27 cellular contexts compared by ENCODE assay signal in the genomic region with DNA sequence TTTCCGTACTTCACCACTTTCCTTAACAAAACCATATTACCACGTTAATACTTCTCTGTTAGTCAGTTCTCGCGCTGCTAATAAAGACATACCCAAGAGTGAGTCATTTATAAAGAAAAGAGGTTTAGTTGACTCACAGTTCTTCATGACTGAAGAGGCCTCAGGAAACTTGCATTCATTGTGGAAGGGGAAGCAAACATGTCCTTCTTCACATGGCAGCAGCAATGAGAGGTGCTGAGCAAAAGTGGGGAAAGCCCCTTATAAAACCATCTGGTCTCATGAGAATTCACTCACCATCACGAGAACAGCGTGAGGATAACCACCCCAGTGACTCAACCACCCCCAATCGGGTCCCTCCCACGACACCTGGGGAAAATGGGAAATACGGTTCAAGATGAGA.
"Had no signal": no experiment of that assay in that cellular context is flagged by ENCODE, and none has a peak within 500 bp of the region (broad histone marks: within the 10 kb centered on the region; RNA-seq: fewer than 3 reads in every experiment).

No MANE protein-coding gene starts in this region.

- H3K4me1 Mint-ChIP-seq: activated naive CD8-positive, alpha-beta T cell treated with anti-CD3 and anti-CD28 coated beads, Interleukin-2, amount 10 ng/mL, durations not matched to agents 7 days and 5 days; nephron had no signal

- H3K9me3 Mint-ChIP-seq: nephron had no signal

- H3K36me3 Mint-ChIP-seq: activated naive CD8-positive, alpha-beta T cell treated with anti-CD3 and anti-CD28 coated beads, Interleukin-2, amount 10 ng/mL, durations not matched to agents 7 days and 5 days had no signal

- H3K27ac Mint-ChIP-seq: activated CD8-positive, alpha-beta T cell treated with anti-CD3 and anti-CD28 coated beads, Interleukin-2, amount 10 ng/mL, durations not matched to agents 7 days and 5 days; activated naive CD8-positive, alpha-beta T cell treated with anti-CD3 and anti-CD28 coated beads, Interleukin-2, amount 10 ng/mL, durations not matched to agents 7 days and 5 days; activated T-helper 2 cell treated with anti-CD3 and anti-CD28 coated beads, Interferon-gamma antibody, Interleukin-2, Interleukin-4, amounts not matched to agents 10 μg/mL and 5 μg/mL and 100 μg/mL, durations not matched to agents 14 hours and 24 hours and 36 hours; endodermal cell; nephron had no signal

- DNase-seq: activated CD4-positive, alpha-beta T cell treated with anti-CD3 and anti-CD28 coated beads for 1 hour; activated CD4-positive, alpha-beta T cell treated with anti-CD3 and anti-CD28 coated beads, Interleukin-2, amount 50 U/mL, for 1 hour; activated CD8-positive, alpha-beta T cell treated with anti-CD3 and anti-CD28 coated beads, Interleukin-2, amount 10 ng/mL, durations not matched to agents 7 days and 5 days; activated naive CD4-positive, alpha-beta T cell treated with Interleukin-2 at 50 U/mL for 16 hours; activated naive CD8-positive, alpha-beta T cell treated with anti-CD3 and anti-CD28 coated beads, Interleukin-2, amount 10 ng/mL, durations not matched to agents 7 days and 5 days; activated T-cell treated with anti-CD3 and anti-CD28 coated beads, Interleukin-2, amount 50 U/mL, for 1 hour; amygdala; cortex of kidney; endodermal cell; foreskin fibroblast; kidney; lower lobe of right lung; ovary; psoas muscle; stimulated activated CD4-positive, alpha-beta T cell treated with anti-CD3 and anti-CD28 coated beads, Interleukin-12 subunit alpha, Interleukin-12 subunit beta, amount 100 ng/mL, for 4 hours; stimulated activated CD4-positive, alpha-beta T cell treated with anti-CD3 and anti-CD28 coated beads, Interleukin-4, amount 100 ng/mL, for 4 hours; T-helper 1 cell; transverse colon; WERI-Rb-1 had no signal

- FAIRE-seq: kidney, TTC549, urothelium cell line had no signal

- H3K27me3 Mint-ChIP-seq: activated naive CD8-positive, alpha-beta T cell treated with anti-CD3 and anti-CD28 coated beads, Interleukin-2, amount 10 ng/mL, durations not matched to agents 7 days and 5 days had no signal

- H3K27me3 ChIP-seq: neutrophil, ovary, right atrium auricular region, transverse colon had no signal

- ATAC-seq: activated CD8-positive, alpha-beta T cell treated with anti-CD3 and anti-CD28 coated beads, Interleukin-2, amount 10 ng/mL, durations not matched to agents 7 days and 5 days; left lobe of liver; lower lobe of right lung; psoas muscle had no signal

- H3K9me3 ChIP-seq: lower lobe of right lung, neutrophil, ovary, psoas muscle, right atrium auricular region, transverse colon had no signal

- H3K4me1 ChIP-seq: lower lobe of right lung, psoas muscle, right atrium auricular region, transverse colon had no signal

- H3K27ac ChIP-seq: epithelial cell of prostate, lower lobe of right lung, neutrophil, ovary, psoas muscle, right atrium auricular region, transverse colon, WERI-Rb-1 had no signal

- H3K4me3 ChIP-seq: lower lobe of right lung, ovary, psoas muscle, right atrium auricular region, transverse colon had no signal

- H3K4me3 Mint-ChIP-seq: activated CD8-positive, alpha-beta T cell treated with anti-CD3 and anti-CD28 coated beads, Interleukin-2, amount 10 ng/mL, durations not matched to agents 7 days and 5 days; activated naive CD8-positive, alpha-beta T cell treated with anti-CD3 and anti-CD28 coated beads, Interleukin-2, amount 10 ng/mL, durations not matched to agents 7 days and 5 days; endodermal cell; nephron had no signal

- H3K36me3 ChIP-seq: lower lobe of right lung, neutrophil, ovary, right atrium auricular region, transverse colon, WERI-Rb-1 had no signal
